In genomic region chr2:44358498-44358897, GRCh38 we compare ENCODE assay signal across 10 cellular contexts. TPM values are rescaled to one million over a fixed set of nuclear protein-coding genes. Genes with fewer than 3 reads are reported as not detected.
DNase-seq lines count a peak whose midpoint lies in the region; ATAC-seq and TF ChIP-seq lines count a peak whose summit lies in the region.
"Had no signal": no experiment of that assay in that cellular context is flagged by ENCODE, and none has a peak within 500 bp of the region (broad histone marks: within the 10 kb centered on the region; RNA-seq: fewer than 3 reads in every experiment).

No MANE protein-coding gene starts in this region.

- H3K79me2 ChIP-seq in MM.1S (ENCODE audit: low read length) = peaks cover 34% of the 10 kb centered on the region
- peaks cover 61% of the 10 kb centered on the region for H3K79me2 ChIP-seq in neural progenitor cell (ENCODE audit: low read depth)

- no peak for ATAC-seq in activated CD4-positive, alpha-beta T cell treated with anti-CD3 and anti-CD28 coated beads for 36 hours
- no peak for ATAC-seq in left lobe of liver

- no peaks in the 10 kb centered on the region for H3K9me3 Mint-ChIP-seq in activated CD4-positive, alpha-beta T cell treated with anti-CD3 and anti-CD28 coated beads for 36 hours (ENCODE audit: low read depth)
- no peaks in the 10 kb centered on the region for H3K9me3 Mint-ChIP-seq in activated CD4-positive, alpha-beta T cell treated with anti-CD3 and anti-CD28 coated beads, Interleukin-2, amount 10 ng/mL, durations not matched to agents 24 days and 14 days
- no peaks in the 10 kb centered on the region for H3K9me3 Mint-ChIP-seq in neural progenitor cell
- H3K9me3 Mint-ChIP-seq: memory B cell; T-helper 1 cell treated with Interleukin-12 subunit alpha and Interleukin-12 subunit beta and Interleukin-4 antibody, amounts not matched to agents 30 μg/mL and 1 μg/mL, for 36 hours had no signal

- no peaks in the 10 kb centered on the region for H3K9me3 ChIP-seq in MM.1S (replicated peaks; ENCODE audit: insufficient read depth, low read length)
- no peaks in the 10 kb centered on the region for H3K9me3 ChIP-seq in neural progenitor cell (ENCODE audit: low read depth)

- H3K4me1 ChIP-seq in MM.1S (ENCODE audit: low read length) = peaks cover 13% of the 10 kb centered on the region; the same call in 1 of the 2 replicates
- peaks cover 16% of the 10 kb centered on the region for H3K4me1 ChIP-seq in neural progenitor cell

- no peaks in the 10 kb centered on the region for H3K9me2 ChIP-seq in MM.1S (replicated peaks; ENCODE audit: insufficient read depth, low read length)

- peaks cover 34% of the 10 kb centered on the region for H3K4me1 Mint-ChIP-seq in activated CD4-positive, alpha-beta T cell treated with anti-CD3 and anti-CD28 coated beads for 36 hours
- peaks cover 23% of the 10 kb centered on the region for H3K4me1 Mint-ChIP-seq in activated CD4-positive, alpha-beta T cell treated with anti-CD3 and anti-CD28 coated beads, Interleukin-2, amount 10 ng/mL, durations not matched to agents 24 days and 14 days
- peaks cover 19% of the 10 kb centered on the region for H3K4me1 Mint-ChIP-seq in neural progenitor cell

- H4K20me1 ChIP-seq in MM.1S (ENCODE audit: insufficient read depth, low read length) (no peaks in the 10 kb centered on the region), neural progenitor cell (ENCODE audit: low read depth) (no peaks in the 10 kb centered on the region)

- H3F3A ChIP-seq in MM.1S (ENCODE audit: insufficient read depth, low read length) (peaks cover 6% of the 10 kb centered on the region), neural progenitor cell (ENCODE audit: low read depth) (peaks cover 16% of the 10 kb centered on the region)

- H3K36me3 Mint-ChIP-seq in activated CD4-positive, alpha-beta T cell treated with anti-CD3 and anti-CD28 coated beads for 36 hours (ENCODE audit: low read depth) = peaks cover 14% of the 10 kb centered on the region
- peaks cover 9% of the 10 kb centered on the region for H3K36me3 Mint-ChIP-seq in activated CD4-positive, alpha-beta T cell treated with anti-CD3 and anti-CD28 coated beads, Interleukin-2, amount 10 ng/mL, durations not matched to agents 24 days and 14 days (ENCODE audit: low read depth)
- H3K36me3 Mint-ChIP-seq in neural progenitor cell = peaks cover 1% of the 10 kb centered on the region

- no peaks in the 10 kb centered on the region for H3K36me3 ChIP-seq in MM.1S (replicated peaks; ENCODE audit: insufficient read depth, low read length)
- H3K36me3 ChIP-seq in neural progenitor cell = no peaks in the 10 kb centered on the region

- H3K27me3 Mint-ChIP-seq in activated CD4-positive, alpha-beta T cell treated with anti-CD3 and anti-CD28 coated beads for 36 hours = no peaks in the 10 kb centered on the region
- peaks cover 2% of the 10 kb centered on the region for H3K27me3 Mint-ChIP-seq in activated CD4-positive, alpha-beta T cell treated with anti-CD3 and anti-CD28 coated beads, Interleukin-2, amount 10 ng/mL, durations not matched to agents 24 days and 14 days
- no peaks in the 10 kb centered on the region for H3K27me3 Mint-ChIP-seq in neural progenitor cell (ENCODE audit: insufficient read depth, low read depth)
- H3K27me3 Mint-ChIP-seq: memory B cell had no signal

- TF ChIP-seq CTCF in MM.1S (IDR thresholded peaks at IDR 0.05; ENCODE audit: low read length) (no peak), neural progenitor cell (IDR thresholded peaks at IDR 0.05) (no peak)

- H2AFZ ChIP-seq in MM.1S (ENCODE audit: low read length) (no peak overlapping the region), neural progenitor cell (replicated peaks) (no peak overlapping the region)

- DNase-seq in activated CD4-positive, alpha-beta T cell treated with anti-CD3 and anti-CD28 coated beads for 36 hours = peak; percentile 59
- no peak for DNase-seq in activated CD4-positive, alpha-beta T cell treated with anti-CD3 and anti-CD28 coated beads, Interleukin-2, amount 10 ng/mL, durations not matched to agents 24 days and 14 days
- DNase-seq in MM.1S = peak; percentile 61
- peak; percentile 7 for DNase-seq in activated CD8-positive, alpha-beta memory T cell treated with anti-CD3 and anti-CD28 coated beads, Interleukin-2, amount 50 U/mL, for 24 hours (ENCODE audit: extremely low read depth)
- DNase-seq in left lobe of liver (ENCODE audit: low spot score) = peak; percentile 48
- DNase-seq in iPS-NIHi7 (ENCODE audit: extremely low spot score) = no peak
- DNase-seq in neural progenitor cell (ENCODE audit: low spot score) = no peak
- no peak for DNase-seq in NCI-H1436 (lab: John Stamatoyannopoulos, UW)

- H3K27ac ChIP-seq in MM.1S (ENCODE audit: low read length) = no peak overlapping the region
- H3K27ac ChIP-seq in neural progenitor cell = no peak overlapping the region

- POLR2A ChIA-PET in activated CD4-positive, alpha-beta T cell treated with anti-CD3 and anti-CD28 coated beads for 36 hours (lab: Charles Lee) = no interaction called here

- no peak overlapping the region for H3K27ac Mint-ChIP-seq in activated CD4-positive, alpha-beta T cell treated with anti-CD3 and anti-CD28 coated beads for 36 hours
- no peak overlapping the region for H3K27ac Mint-ChIP-seq in activated CD4-positive, alpha-beta T cell treated with anti-CD3 and anti-CD28 coated beads, Interleukin-2, amount 10 ng/mL, durations not matched to agents 24 days and 14 days
- H3K27ac Mint-ChIP-seq in neural progenitor cell = no peak overlapping the region
- H3K27ac Mint-ChIP-seq: memory B cell; T-helper 1 cell treated with Interleukin-12 subunit alpha and Interleukin-12 subunit beta and Interleukin-4 antibody, amounts not matched to agents 30 μg/mL and 1 μg/mL, for 36 hours had no signal

- H3K4me3 Mint-ChIP-seq in activated CD4-positive, alpha-beta T cell treated with anti-CD3 and anti-CD28 coated beads for 36 hours = no peak overlapping the region
- H3K4me3 Mint-ChIP-seq in activated CD4-positive, alpha-beta T cell treated with anti-CD3 and anti-CD28 coated beads, Interleukin-2, amount 10 ng/mL, durations not matched to agents 24 days and 14 days = no peak overlapping the region
- H3K4me3 Mint-ChIP-seq in neural progenitor cell = no peak overlapping the region
- H3K4me3 Mint-ChIP-seq: memory B cell; T-helper 1 cell treated with Interleukin-12 subunit alpha and Interleukin-12 subunit beta and Interleukin-4 antibody, amounts not matched to agents 30 μg/mL and 1 μg/mL, for 36 hours had no signal

- H3K27me3 ChIP-seq in MM.1S (replicated peaks; ENCODE audit: insufficient read depth, low read length) (no peaks in the 10 kb centered on the region), neural progenitor cell (no peaks in the 10 kb centered on the region)

- no peak overlapping the region for H3K4me3 ChIP-seq in MM.1S (ENCODE audit: low read length)
- H3K4me3 ChIP-seq in neural progenitor cell = no peak overlapping the region

- H3K4me2 ChIP-seq in MM.1S (ENCODE audit: low read depth, low read length) = no peak overlapping the region
- no peak overlapping the region for H3K4me2 ChIP-seq in neural progenitor cell

- CTCF ChIA-PET in activated CD4-positive, alpha-beta T cell treated with anti-CD3 and anti-CD28 coated beads for 36 hours (lab: Charles Lee) = interaction anchor here (0.9 to 1.9 kb wide), 5 partner anchors 10 to 314 kb away, joined by 3 to 7 read pairs (median 3); no protein-coding TSS in a partner anchor

- no peak overlapping the region for H3K9ac ChIP-seq in MM.1S (ENCODE audit: low read length)
- no peak overlapping the region for H3K9ac ChIP-seq in neural progenitor cell

- intact Hi-C loops in activated CD4-positive, alpha-beta T cell treated with anti-CD3 and anti-CD28 coated beads for 36 hours (cut with DNase I, micrococcal nuclease) = no loop called here
- intact Hi-C loops in activated CD4-positive, alpha-beta T cell treated with anti-CD3 and anti-CD28 coated beads, Interleukin-2, amount 10 ng/mL, durations not matched to agents 24 days and 14 days (cut with micrococcal nuclease) = no loop called here

RNA-seq across cellular contexts. Expression of gene PREPL, which starts 2.8 kb away (rescaled TPM):
- total RNA-seq in activated CD4-positive, alpha-beta T cell treated with anti-CD3 and anti-CD28 coated beads for 36 hours = 10 to 100 TPM; 31.5 to 38.6 TPM
- 32.7 and 33.3 TPM in 2 replicates for total RNA-seq in activated CD4-positive, alpha-beta T cell treated with anti-CD3 and anti-CD28 coated beads, Interleukin-2, amount 10 ng/mL, durations not matched to agents 24 days and 14 days
- total RNA-seq in left lobe of liver (15.4 TPM), neural progenitor cell (ENCODE audit: low replicate concordance) (58.8 and 90.8 TPM in 2 replicates)

RNA-seq across cellular contexts. Expression of gene CAMKMT, which starts 3.2 kb away (rescaled TPM):
- total RNA-seq in activated CD4-positive, alpha-beta T cell treated with anti-CD3 and anti-CD28 coated beads for 36 hours = 10 to 100 TPM; 10.8 to 13.3 TPM
- total RNA-seq in activated CD4-positive, alpha-beta T cell treated with anti-CD3 and anti-CD28 coated beads, Interleukin-2, amount 10 ng/mL, durations not matched to agents 24 days and 14 days = 13.1 and 16.2 TPM in 2 replicates
- 4.9 TPM for total RNA-seq in left lobe of liver
- total RNA-seq in neural progenitor cell (ENCODE audit: low replicate concordance) = 27.4 and 28.5 TPM in 2 replicates

Comparison
In these comparisons a context has a peak if more than half of its experiments do, and no peak if none do; other contexts are left out.
1. DNase-seq: peak in activated CD4-positive, alpha-beta T cell treated with anti-CD3 and anti-CD28 coated beads for 36 hours (single experiment), MM.1S (single experiment), activated CD8-positive, alpha-beta memory T cell treated with anti-CD3 and anti-CD28 coated beads, Interleukin-2, amount 50 U/mL, for 24 hours (single experiment) and left lobe of liver (single experiment); none in activated CD4-positive, alpha-beta T cell treated with anti-CD3 and anti-CD28 coated beads, Interleukin-2, amount 10 ng/mL, durations not matched to agents 24 days and 14 days (single experiment), iPS-NIHi7 (single experiment), neural progenitor cell (single experiment) and NCI-H1436 (single experiment).